Comparison of ENCODE assay signal across 8 cellular contexts in the genomic region with DNA sequence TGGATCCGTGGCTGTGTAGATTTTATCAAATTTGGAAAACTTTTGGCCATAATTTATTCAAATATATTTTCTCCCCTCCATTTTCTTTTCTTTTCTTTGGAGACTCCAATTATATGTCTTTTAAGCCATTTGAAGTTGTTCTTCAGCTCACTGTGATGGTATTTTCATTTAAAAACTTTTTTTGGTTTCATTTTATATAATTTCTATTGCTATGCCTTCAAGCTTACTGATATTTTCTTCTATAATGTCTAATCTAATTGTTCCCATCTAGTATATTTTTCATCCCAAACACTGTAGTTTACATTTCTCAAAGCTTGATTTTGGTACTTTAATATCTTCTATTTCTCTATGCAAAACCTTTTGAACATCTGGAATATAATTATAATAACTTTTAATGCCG.
"Had no signal": no experiment of that assay in that cellular context is flagged by ENCODE, and none has a peak within 500 bp of the region (broad histone marks: within the 10 kb centered on the region; RNA-seq: fewer than 3 reads in every experiment).

No MANE protein-coding gene starts in this region.

- H3K4me2 ChIP-seq: GM23338 had no signal

- ATAC-seq: GM23338, K562 had no signal

- DNase-seq: H9, HCEC 1CT, HFFc6 had no signal

- H2AFZ ChIP-seq: GM23338 had no signal

- H3K9me3 Mint-ChIP-seq: GM23338, HFFc6 had no signal

- H3K27ac Mint-ChIP-seq: GM23338, H9, HFFc6 had no signal

- H3K4me3 Mint-ChIP-seq: GM23338, H9, HFFc6 had no signal

- FAIRE-seq: H1, H54, HTR-8/SVneo, K562 had no signal

- H3K4me3 ChIP-seq: GM23338, K562 had no signal
